In the genomic region with DNA sequence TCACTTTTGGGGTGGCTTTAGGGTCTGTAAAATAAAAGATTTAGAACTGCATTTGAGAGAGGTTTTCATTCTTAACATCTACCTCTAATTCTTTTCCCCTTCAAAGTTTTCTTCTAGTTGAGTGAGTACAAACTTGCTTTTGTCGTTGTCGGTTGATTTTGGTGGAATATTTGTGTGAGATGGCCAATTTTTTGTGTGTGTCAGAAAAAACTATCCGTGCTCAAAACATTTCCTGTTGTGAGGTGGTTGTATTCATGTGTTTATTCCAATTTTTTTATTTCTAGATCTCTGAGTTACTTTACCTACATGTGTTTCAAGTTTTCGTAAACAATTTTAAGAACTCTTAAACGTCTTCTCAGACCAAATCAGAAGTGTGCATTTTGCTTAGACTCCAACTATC, we compare ENCODE assay signal across 8 cellular contexts. TPM values are rescaled to one million over a fixed set of nuclear protein-coding genes. Genes with fewer than 3 reads are reported as not detected.
DNase-seq lines count a peak whose midpoint lies in the region; ATAC-seq and TF ChIP-seq lines count a peak whose summit lies in the region.

No MANE protein-coding gene starts in this region.

- TF ChIP-seq CTCF in WTC11 (IDR thresholded peaks at IDR 0.05) (no peak), gastroesophageal sphincter (IDR thresholded peaks at IDR 0.05) (no peak), sigmoid colon (IDR thresholded peaks at IDR 0.05) (no peak), RWPE1 (conservative IDR thresholded peaks at IDR 0.05; ENCODE audit: low read depth) (no peak)

- ATAC-seq in WTC11: no peak
- ATAC-seq in gastroesophageal sphincter: no peak
- no peak for ATAC-seq in GM18873 (IDR thresholded peaks at IDR 0.05; ENCODE audit: low FRiP score, unreplicated experiment)

- TF ChIP-seq EP300 in gastroesophageal sphincter (IDR thresholded peaks at IDR 0.05) (no peak), sigmoid colon (IDR thresholded peaks at IDR 0.05) (no peak)

- 19 to 32% methylated on average over 5 of the region's 5 CpGs for WGBS in gastroesophageal sphincter (ENCODE audit: low coverage in 1 of 2), 2 donors
- WGBS in sigmoid colon, 2 donors: 4 to 8% methylated on average over 5 of the region's 5 CpGs

- no peak overlapping the region for H3K27ac Mint-ChIP-seq in WTC11

- H3K27me3 Mint-ChIP-seq in WTC11 (ENCODE audit: low read depth): peaks cover 11% of the 10 kb centered on the region; the same call in 1 of the 2 replicates

- DNase-seq in H7: no peak
- no peak for DNase-seq in WTC11 (ENCODE audit: low spot score)
- no peak for DNase-seq in sigmoid colon
- DNase-seq in RWPE1 (ENCODE audit: low spot score): no peak
- DNase-seq in DMS53 (lab: John Stamatoyannopoulos, UW): no peak
- DNase-seq in iPS-NIHi11 (ENCODE audit: low spot score): no peak

- H3K4me3 Mint-ChIP-seq in WTC11: peak overlapping the region; percentile 91

- POLR2A ChIA-PET in WTC11 (lab: Charles Lee): no interaction called here
- POLR2A ChIA-PET in RWPE1 (lab: Yijun Ruan, JAX; ENCODE audit: low non-redundant PET): no interaction called here

- H3K4me1 ChIP-seq in gastroesophageal sphincter: peaks cover 3 to 33% (median 3%) of the 10 kb centered on the region in 3 donors
- H3K4me1 ChIP-seq in sigmoid colon: peaks cover 0 to 40% (median 18%) of the 10 kb centered on the region in 4 donors

- no peak for TF ChIP-seq POLR2A in gastroesophageal sphincter (IDR thresholded peaks at IDR 0.05)
- no peak for TF ChIP-seq POLR2A in sigmoid colon (IDR thresholded peaks at IDR 0.05)

- no peaks in the 10 kb centered on the region for H3K36me3 ChIP-seq in H7 (replicated peaks; ENCODE audit: control insufficient read depth, insufficient read depth, low read length)
- no peaks in the 10 kb centered on the region for H3K36me3 ChIP-seq in gastroesophageal sphincter
- H3K36me3 ChIP-seq in sigmoid colon: no peaks in the 10 kb centered on the region

- H3K9me3 ChIP-seq in gastroesophageal sphincter (no peaks in the 10 kb centered on the region), sigmoid colon (no peaks in the 10 kb centered on the region)

- H3K4me1 Mint-ChIP-seq in WTC11: peaks cover 34% of the 10 kb centered on the region

- CTCF ChIA-PET in WTC11 (lab: Charles Lee): no interaction called here
- CTCF ChIA-PET in RWPE1 (lab: Yijun Ruan, JAX): no interaction called here

- intact Hi-C loops in sigmoid colon (cut with DNase I): loop anchor here (10.0 kb wide), 1 partner anchor 205 kb away; no protein-coding TSS in a partner anchor

- H3K4me3 ChIP-seq in H7 (ENCODE audit: insufficient read depth, low read depth, low read length) (peak overlapping the region; percentile 73), gastroesophageal sphincter (peak overlapping the region; percentile 65 to 88), sigmoid colon (peak overlapping the region; percentile 93 to 99 (median 95))

- H3K27me3 ChIP-seq in H7 (ENCODE audit: control insufficient read depth, insufficient read depth, low read length) (peaks cover 13% of the 10 kb centered on the region), gastroesophageal sphincter (no peaks in the 10 kb centered on the region), sigmoid colon (no peaks in the 10 kb centered on the region)

- peak overlapping the region; percentile 70 to 96 (median 93) for H3K27ac ChIP-seq in gastroesophageal sphincter
- H3K27ac ChIP-seq in sigmoid colon: peak overlapping the region; percentile 91 to 97 (median 93)
- no peak overlapping the region for H3K27ac ChIP-seq in RWPE1

- peaks cover 3% of the 10 kb centered on the region for H3K36me3 Mint-ChIP-seq in WTC11

- peaks cover 11% of the 10 kb centered on the region for H3K9me3 Mint-ChIP-seq in WTC11

TF ChIP-seq in WTC11, 78 proteins besides CTCF, POLR2A, EP300 and RAD21:
- no peak for TF ChIP-seq ZBTB21 (CRISPR knock-in tag; IDR thresholded peaks at IDR 0.05; ENCODE audit: borderline replicate concordance)
- TF ChIP-seq, protein P1, sequence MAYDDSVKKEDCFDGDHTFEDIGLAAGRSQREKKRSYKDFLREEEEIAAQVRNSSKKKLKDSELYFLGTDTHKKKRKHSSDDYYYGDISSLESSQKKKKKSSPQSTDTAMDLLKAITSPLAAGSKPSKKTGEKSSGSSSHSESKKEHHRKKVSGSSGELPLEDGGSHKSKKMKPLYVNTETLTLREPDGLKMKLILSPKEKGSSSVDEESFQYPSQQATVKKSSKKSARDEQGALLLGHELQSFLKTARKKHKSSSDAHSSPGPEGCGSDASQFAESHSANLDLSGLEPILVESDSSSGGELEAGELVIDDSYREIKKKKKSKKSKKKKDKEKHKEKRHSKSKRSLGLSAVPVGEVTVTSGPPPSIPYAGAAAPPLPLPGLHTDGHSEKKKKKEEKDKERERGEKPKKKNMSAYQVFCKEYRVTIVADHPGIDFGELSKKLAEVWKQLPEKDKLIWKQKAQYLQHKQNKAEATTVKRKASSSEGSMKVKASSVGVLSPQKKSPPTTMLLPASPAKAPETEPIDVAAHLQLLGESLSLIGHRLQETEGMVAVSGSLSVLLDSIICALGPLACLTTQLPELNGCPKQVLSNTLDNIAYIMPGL (CRISPR knock-in tag; IDR thresholded peaks at IDR 0.05): no peak
- TF ChIP-seq GTF2I (CRISPR knock-in tag; conservative IDR thresholded peaks at IDR 0.05): no peak
- TF ChIP-seq, protein P2, sequence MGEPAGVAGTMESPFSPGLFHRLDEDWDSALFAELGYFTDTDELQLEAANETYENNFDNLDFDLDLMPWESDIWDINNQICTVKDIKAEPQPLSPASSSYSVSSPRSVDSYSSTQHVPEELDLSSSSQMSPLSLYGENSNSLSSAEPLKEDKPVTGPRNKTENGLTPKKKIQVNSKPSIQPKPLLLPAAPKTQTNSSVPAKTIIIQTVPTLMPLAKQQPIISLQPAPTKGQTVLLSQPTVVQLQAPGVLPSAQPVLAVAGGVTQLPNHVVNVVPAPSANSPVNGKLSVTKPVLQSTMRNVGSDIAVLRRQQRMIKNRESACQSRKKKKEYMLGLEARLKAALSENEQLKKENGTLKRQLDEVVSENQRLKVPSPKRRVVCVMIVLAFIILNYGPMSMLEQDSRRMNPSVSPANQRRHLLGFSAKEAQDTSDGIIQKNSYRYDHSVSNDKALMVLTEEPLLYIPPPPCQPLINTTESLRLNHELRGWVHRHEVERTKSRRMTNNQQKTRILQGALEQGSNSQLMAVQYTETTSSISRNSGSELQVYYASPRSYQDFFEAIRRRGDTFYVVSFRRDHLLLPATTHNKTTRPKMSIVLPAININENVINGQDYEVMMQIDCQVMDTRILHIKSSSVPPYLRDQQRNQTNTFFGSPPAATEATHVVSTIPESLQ (CRISPR knock-in tag; IDR thresholded peaks at IDR 0.05): no peak

RNA-seq across cellular contexts. Expression of a gene that starts 1.6 kb away (rescaled TPM):
- 5.3 and 8.6 TPM in 2 replicates for total RNA-seq in H7 (2014; rRNA removed; shearing (Covaris generic))
- total RNA-seq in WTC11 (2021): 5.8 to 9.8 TPM (median 7.1 TPM) in 3 replicates
- total RNA-seq in gastroesophageal sphincter: 100 to 1,000 TPM in 2 of 4 donors, 10 to 100 TPM in 2; 52.1 to 105 (median 83.9) TPM
- total RNA-seq in sigmoid colon: 10 to 100 TPM; 41.8 to 76.0 (median 49.8) TPM
- 10 to 100 TPM in 1 of 3 donors, 1 to 10 TPM in 2; 9.0 to 13.2 (median 9.2) TPM for polyA plus RNA-seq in sigmoid colon
